ENCODE assay signal across 15 cellular contexts in the genomic region with DNA sequence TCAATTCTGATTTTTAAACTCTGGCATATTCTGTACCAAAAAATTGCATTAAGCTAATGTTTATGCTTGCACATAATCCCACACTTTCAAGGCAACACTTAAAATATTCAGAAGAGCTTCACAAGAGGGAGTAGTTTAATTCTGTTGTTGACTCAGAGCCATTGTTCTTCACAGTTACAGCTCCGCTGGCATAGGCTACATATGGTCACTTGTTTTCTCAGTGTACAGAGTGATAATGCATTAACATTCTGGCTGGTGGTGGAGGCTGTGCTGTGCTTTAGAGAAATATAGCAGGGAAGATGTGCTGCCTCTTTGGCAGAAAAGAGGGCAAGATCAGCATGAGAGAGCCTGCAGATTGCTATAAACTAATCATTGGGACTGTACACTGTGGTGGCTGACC. TPM values are rescaled to one million over a fixed set of nuclear protein-coding genes. Genes with fewer than 3 reads are reported as not detected.
A peak's percentile ranks its signal among the peaks of the same experiment; 100 is the strongest.
DNase-seq lines count a peak whose midpoint lies in the region; ATAC-seq, FAIRE-seq and TF ChIP-seq lines count a peak whose summit lies in the region.
"Had no signal": no experiment of that assay in that cellular context is flagged by ENCODE, and none has a peak within 500 bp of the region (broad histone marks: within the 10 kb centered on the region; RNA-seq: fewer than 3 reads in every experiment).

No MANE protein-coding gene starts in this region.

- H3K4me3 ChIP-seq in heart right ventricle (no peak overlapping the region), testis (no peak overlapping the region)
- H3K4me3 ChIP-seq: colonic mucosa, pancreas had no signal

- intact Hi-C loops in heart right ventricle (cut with DNase I) = loop anchor here (1.0 to 10.0 kb wide), 5 partner anchors 134 to 146 kb away; no protein-coding TSS in a partner anchor
- intact Hi-C loops in left cardiac atrium (cut with DNase I) = loop anchor here in 1 of 2 donors (2.0 kb wide), 1 partner anchor 142 kb away; no protein-coding TSS in a partner anchor
- intact Hi-C loops in left ventricle myocardium superior (cut with micrococcal nuclease) = loop anchor here (5.0 kb wide), 1 partner anchor 141 kb away; no protein-coding TSS in a partner anchor
- intact Hi-C loops in testis (cut with DNase I; ENCODE audit: low total_unique reads) = no loop called here

- no peaks in the 10 kb centered on the region for H3K27me3 ChIP-seq in heart right ventricle
- no peaks in the 10 kb centered on the region for H3K27me3 ChIP-seq in testis
- H3K27me3 ChIP-seq: colonic mucosa, tibial artery had no signal

- H3K36me3 ChIP-seq in heart right ventricle = no peaks in the 10 kb centered on the region
- no peaks in the 10 kb centered on the region for H3K36me3 ChIP-seq in testis (ENCODE audit: low read depth, missing control alignments)
- H3K36me3 ChIP-seq: colonic mucosa, pancreas, tibial artery had no signal

- TF ChIP-seq POLR2A in testis (IDR thresholded peaks at IDR 0.05) = no peak

- no peaks in the 10 kb centered on the region for H3K9me3 ChIP-seq in heart right ventricle
- no peaks in the 10 kb centered on the region for H3K9me3 ChIP-seq in testis
- H3K9me3 ChIP-seq: colonic mucosa, pancreas, tibial artery had no signal

- DNase-seq in heart right ventricle = no peak
- no peak for DNase-seq in left cardiac atrium
- peak; percentile 39 for DNase-seq in NCI-H524 treated with DMSO at 0.1 percent for 48 hours (lab: John Stamatoyannopoulos, UW)
- no peak for DNase-seq in left ventricle myocardium superior
- no peak for DNase-seq in NCI-H82 treated with DMSO at 0.1 percent for 48 hours (lab: John Stamatoyannopoulos, UW; ENCODE audit: unreplicated experiment)
- DNase-seq in testis = no peak
- DNase-seq in AG20443 (ENCODE audit: low spot score) = no peak
- no peak for DNase-seq in frontal cortex (ENCODE audit: low spot score in 2 of 2)
- DNase-seq: activated naive CD8-positive, alpha-beta T cell treated with anti-CD3 and anti-CD28 coated beads, Interleukin-2, amount 10 ng/mL, durations not matched to agents 7 days and 5 days; NCI-H1694 treated with DMSO at 0.1 percent for 48 hours; pancreas; stimulated activated CD4-positive, alpha-beta T cell treated with anti-CD3 and anti-CD28 coated beads, Interleukin-12 subunit alpha, Interleukin-12 subunit beta, amount 100 ng/mL, for 4 hours; tibial artery had no signal

- ATAC-seq in heart right ventricle (peak in 7 of 8 donors; percentile 20 to 82 (median 59)), left cardiac atrium (no peak), left ventricle myocardium superior (peak; percentile 92)

- TF ChIP-seq CTCF in heart right ventricle (IDR thresholded peaks at IDR 0.05) (no peak), testis (IDR thresholded peaks at IDR 0.05) (no peak)

- FAIRE-seq in frontal cortex (lab: Jason Lieb, UNC) = no peak
- FAIRE-seq: pancreas had no signal

- 34 to 58% methylated on average over 1 of the region's 1 CpG for WGBS in heart right ventricle, 2 donors
- WGBS in testis, 2 donors = 85 to 94% methylated on average over 1 of the region's 1 CpG

- H3K4me1 ChIP-seq in heart right ventricle (peaks cover 0 to 19% (median 6%) of the 10 kb centered on the region in 9 donors), testis (no peaks in the 10 kb centered on the region)
- H3K4me1 ChIP-seq: colonic mucosa, pancreas had no signal

- H3K27ac ChIP-seq in heart right ventricle (peak overlapping the region in 2 of 10 donors; percentile 34 to 37), testis (no peak overlapping the region)
- H3K27ac ChIP-seq: colonic mucosa, pancreas, tibial artery had no signal

RNA-seq across cellular contexts. Expression of a gene that starts 13.3 kb away (rescaled TPM):
- total RNA-seq in heart right ventricle (10 to 100 TPM in 7 of 10 donors, 1 to 10 TPM in 3; 7.1 to 19.9 (median 14.9) TPM), left cardiac atrium (1 to 10 TPM; 2.2 to 2.5 TPM), left ventricle myocardium superior (10.5 TPM), testis (10 to 100 TPM; 15.5 to 19.2 TPM), frontal cortex (59.1 TPM)
- polyA plus RNA-seq in heart right ventricle (1 to 10 TPM in 1 of 2 donors, under 1 TPM in 1; 0.88 to 2.0 TPM), testis (ENCODE audit: insufficient read depth, low read depth, low replicate concordance) (10.6 TPM)
- total RNA-seq: activated naive CD8-positive, alpha-beta T cell treated with anti-CD3 and anti-CD28 coated beads, Interleukin-2, amount 10 ng/mL, durations not matched to agents 7 days and 5 days; T-helper 1 cell treated with Interleukin-12 subunit alpha and Interleukin-12 subunit beta and Interleukin-4 antibody, amounts not matched to agents 30 ng/mL and 1 ng/mL, for 36 hours had no signal

Comparison
In these comparisons a context has a peak if more than half of its experiments do, and no peak if none do; other contexts are left out.
1. ATAC-seq: peak in heart right ventricle (7 of 8) and left ventricle myocardium superior (single experiment); none in left cardiac atrium (0 of 2).